In genomic region chr9:38026840-38027527, GRCh38 we compare ENCODE assay signal across 1 cellular context.
TF ChIP-seq lines count a peak whose summit lies in the region.

No MANE protein-coding gene starts in this region.

TF ChIP-seq in SK-N-SH treated with all-trans-retinoic acid at 6 μM for 48 hours, 23 proteins besides CTCF, POLR2A, EP300 and RAD21 (continued from another document):
- TF ChIP-seq CSRNP3 (CRISPR knock-in tag; IDR thresholded peaks at IDR 0.05) (no peak), RARB (CRISPR knock-in tag; IDR thresholded peaks at IDR 0.05) (no peak), ESRRG (CRISPR knock-in tag; IDR thresholded peaks at IDR 0.05) (no peak), TOX (CRISPR knock-in tag; IDR thresholded peaks at IDR 0.05; ENCODE audit: borderline replicate concordance) (no peak), POU6F1 (CRISPR knock-in tag; IDR thresholded peaks at IDR 0.05; ENCODE audit: borderline replicate concordance, low read depth) (no peak)
